ENCODE assay signal across 12 cellular contexts in the genomic region with DNA sequence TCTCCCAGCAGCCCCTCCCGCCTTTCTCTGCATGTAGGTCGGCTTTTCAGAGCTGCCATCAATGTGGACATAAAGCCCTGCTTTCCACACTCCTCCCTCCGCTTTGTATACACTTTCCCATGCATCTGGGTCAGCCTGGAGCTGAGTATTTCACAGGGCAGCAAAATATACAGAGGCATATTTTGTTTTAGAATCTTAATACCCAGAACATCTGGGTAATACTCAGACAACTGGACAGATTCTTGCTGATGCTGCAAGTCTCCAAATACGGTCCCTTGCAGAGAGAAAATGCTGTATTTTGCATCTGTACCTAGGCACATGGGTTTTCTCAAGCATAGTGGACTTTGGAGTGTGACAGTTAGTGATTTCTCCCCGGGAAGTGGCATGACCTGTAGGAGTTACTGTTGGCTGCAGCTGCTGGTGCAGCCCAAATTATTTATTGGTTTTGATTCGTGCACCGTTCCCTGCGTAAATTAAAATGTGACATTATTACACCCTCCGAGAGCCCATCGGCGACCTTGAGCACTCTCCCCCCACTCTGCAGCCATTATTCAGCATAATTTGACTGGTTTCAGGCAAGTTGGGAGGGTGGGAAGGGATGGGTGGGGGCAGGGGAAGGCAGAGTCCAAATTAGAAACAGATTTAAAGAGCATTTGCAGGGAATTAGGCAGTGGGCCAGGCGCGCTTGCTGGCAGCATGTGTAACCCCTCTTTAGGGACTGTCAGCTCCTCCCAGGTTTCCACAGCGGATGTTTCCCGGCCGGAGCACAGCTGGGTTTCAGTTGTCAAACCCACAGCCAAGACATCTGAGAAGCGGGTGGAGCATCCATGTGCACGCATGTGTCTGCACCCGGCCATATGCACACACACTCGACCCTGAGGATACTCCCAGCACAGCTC.
DNase-seq lines count a peak whose midpoint lies in the region; ATAC-seq and TF ChIP-seq lines count a peak whose summit lies in the region.
"Had no signal": no experiment of that assay in that cellular context is flagged by ENCODE, and none has a peak within 500 bp of the region (broad histone marks: within the 10 kb centered on the region; RNA-seq: fewer than 3 reads in every experiment).

No MANE protein-coding gene starts in this region.

- TF ChIP-seq RAD21 in liver (IDR thresholded peaks at IDR 0.05): peak; percentile 39 to 50

- no peaks in the 10 kb centered on the region for H3K9me3 Mint-ChIP-seq in T-helper 1 cell treated with Interleukin-12 subunit alpha and Interleukin-12 subunit beta and Interleukin-4 antibody, amounts not matched to agents 30 μg/mL and 1 μg/mL, for 36 hours
- H3K9me3 Mint-ChIP-seq in type B pancreatic cell: no peaks in the 10 kb centered on the region
- H3K9me3 Mint-ChIP-seq: activated naive CD8-positive, alpha-beta T cell treated with anti-CD3 and anti-CD28 coated beads, Interleukin-2, amount 10 ng/mL, durations not matched to agents 7 days and 5 days; naive thymus-derived CD8-positive, alpha-beta T cell had no signal

- no peak overlapping the region for H3K4me3 Mint-ChIP-seq in T-helper 1 cell treated with Interleukin-12 subunit alpha and Interleukin-12 subunit beta and Interleukin-4 antibody, amounts not matched to agents 30 μg/mL and 1 μg/mL, for 36 hours
- peak overlapping the region; percentile 62 for H3K4me3 Mint-ChIP-seq in type B pancreatic cell
- H3K4me3 Mint-ChIP-seq: activated naive CD8-positive, alpha-beta T cell treated with anti-CD3 and anti-CD28 coated beads, Interleukin-2, amount 10 ng/mL, durations not matched to agents 7 days and 5 days; naive thymus-derived CD8-positive, alpha-beta T cell had no signal

- peaks cover 24% of the 10 kb centered on the region for H3K4me1 Mint-ChIP-seq in T-helper 1 cell treated with Interleukin-12 subunit alpha and Interleukin-12 subunit beta and Interleukin-4 antibody, amounts not matched to agents 30 μg/mL and 1 μg/mL, for 36 hours (ENCODE audit: low read depth)
- peaks cover 66% of the 10 kb centered on the region for H3K4me1 Mint-ChIP-seq in type B pancreatic cell (ENCODE audit: unreplicated experiment)

- peaks cover 2% of the 10 kb centered on the region for H3K36me3 Mint-ChIP-seq in T-helper 1 cell treated with Interleukin-12 subunit alpha and Interleukin-12 subunit beta and Interleukin-4 antibody, amounts not matched to agents 30 μg/mL and 1 μg/mL, for 36 hours (ENCODE audit: low read depth)
- no peaks in the 10 kb centered on the region for H3K36me3 Mint-ChIP-seq in type B pancreatic cell
- H3K36me3 Mint-ChIP-seq: activated naive CD8-positive, alpha-beta T cell treated with anti-CD3 and anti-CD28 coated beads, Interleukin-2, amount 10 ng/mL, durations not matched to agents 7 days and 5 days; naive thymus-derived CD8-positive, alpha-beta T cell had no signal

- H3K27me3 Mint-ChIP-seq in T-helper 1 cell treated with Interleukin-12 subunit alpha and Interleukin-12 subunit beta and Interleukin-4 antibody, amounts not matched to agents 30 μg/mL and 1 μg/mL, for 36 hours (ENCODE audit: low read depth): no peaks in the 10 kb centered on the region
- peaks cover 5% of the 10 kb centered on the region for H3K27me3 Mint-ChIP-seq in type B pancreatic cell

- no peaks in the 10 kb centered on the region for H3K27me3 ChIP-seq in liver (ENCODE audit: control insufficient read depth in 4 of 4, insufficient read depth in 4 of 4, low read length in 3 of 4)

- peak overlapping the region; percentile 76 to 84 for H3K27ac ChIP-seq in liver (ENCODE audit: low read depth in 1 of 2, low read length in 2 of 2)
- H3K27ac ChIP-seq: WERI-Rb-1 had no signal

- no peak overlapping the region for H3K4me3 ChIP-seq in cardiac fibroblast (replicated peaks in 1 of 2; ENCODE audit: low read depth in 2 of 2, low read length in 2 of 2)
- peak overlapping the region; percentile 15 to 53 (median 35) for H3K4me3 ChIP-seq in liver (ENCODE audit: low read depth in 1 of 3, low read length in 3 of 3)

- peaks cover 13 to 51% (median 41%) of the 10 kb centered on the region in 4 donors for H3K4me1 ChIP-seq in liver (ENCODE audit: control insufficient read depth in 4 of 4, insufficient read depth in 4 of 4, low read length in 3 of 4)

- peak overlapping the region; percentile 41 for H3K27ac Mint-ChIP-seq in T-helper 1 cell treated with Interleukin-12 subunit alpha and Interleukin-12 subunit beta and Interleukin-4 antibody, amounts not matched to agents 30 μg/mL and 1 μg/mL, for 36 hours
- H3K27ac Mint-ChIP-seq in type B pancreatic cell: peak overlapping the region; percentile 40
- H3K27ac Mint-ChIP-seq: activated naive CD8-positive, alpha-beta T cell treated with anti-CD3 and anti-CD28 coated beads, Interleukin-2, amount 10 ng/mL, durations not matched to agents 7 days and 5 days had no signal

- ATAC-seq in GM19452 (IDR thresholded peaks at IDR 0.05; ENCODE audit: unreplicated experiment): no peak
- ATAC-seq in HG03520 (IDR thresholded peaks at IDR 0.05; ENCODE audit: unreplicated experiment): no peak
- ATAC-seq: naive thymus-derived CD8-positive, alpha-beta T cell had no signal

- no peaks in the 10 kb centered on the region for H3K9me3 ChIP-seq in liver (ENCODE audit: control insufficient read depth in 4 of 4, low read length in 3 of 4)

- TF ChIP-seq CTCF in cardiac fibroblast (IDR thresholded peaks at IDR 0.05; ENCODE audit: low read depth, low read length) (no peak), liver (IDR thresholded peaks at IDR 0.05; ENCODE audit: low read depth, low read length, missing input control) (no peak), type B pancreatic cell (conservative IDR thresholded peaks at IDR 0.05) (no peak)

- WGBS in liver: 17% methylated on average over 20 of the region's 20 CpGs

- DNase-seq in T-helper 1 cell (no peak), cardiac fibroblast (ENCODE audit: low read depth in 2 of 2) (peak; percentile 54 to 85), type B pancreatic cell (ENCODE audit: extremely low spot score, unreplicated experiment) (no peak), cerebellum (ENCODE audit: low spot score) (no peak)
- DNase-seq: activated naive CD8-positive, alpha-beta T cell treated with anti-CD3 and anti-CD28 coated beads, Interleukin-2, amount 10 ng/mL, durations not matched to agents 7 days and 5 days; foreskin melanocyte; naive thymus-derived CD8-positive, alpha-beta T cell; WERI-Rb-1 had no signal

- H3K36me3 ChIP-seq in liver (ENCODE audit: control insufficient read depth in 4 of 4, insufficient read depth in 3 of 4, low read depth in 1 of 4, low read length in 3 of 4): no peaks in the 10 kb centered on the region
- H3K36me3 ChIP-seq: WERI-Rb-1 had no signal

- H3K9ac ChIP-seq in liver (ENCODE audit: low read depth in 1 of 2, low read length in 2 of 2): peak overlapping the region in 1 of 2 donors; percentile 69

TF ChIP-seq in liver, 16 proteins besides CTCF, POLR2A, EP300 and RAD21 (continues in another document):
- TF ChIP-seq HNF4A (conservative IDR thresholded peaks at IDR 0.05) (peak; percentile 94 to 95), FOXA2 (IDR thresholded peaks at IDR 0.05) (no peak), HNF4G (IDR thresholded peaks at IDR 0.05) (peak; percentile 86), NR2F2 (IDR thresholded peaks at IDR 0.05) (peak; percentile 51), RXRA (IDR thresholded peaks at IDR 0.05) (peak; percentile 74 to 76), GABPA (IDR thresholded peaks at IDR 0.05 in 1 of 2, conservative IDR thresholded peaks at IDR 0.05 in 1 of 2) (peak in 1 of 2 donors; percentile 38), EGR1 (IDR thresholded peaks at IDR 0.05; ENCODE audit: low read depth in 2 of 2) (peak in 1 of 2 donors; percentile 50)
- TF ChIP-seq, protein P1, sequence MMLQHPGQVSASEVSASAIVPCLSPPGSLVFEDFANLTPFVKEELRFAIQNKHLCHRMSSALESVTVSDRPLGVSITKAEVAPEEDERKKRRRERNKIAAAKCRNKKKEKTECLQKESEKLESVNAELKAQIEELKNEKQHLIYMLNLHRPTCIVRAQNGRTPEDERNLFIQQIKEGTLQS (IDR thresholded peaks at IDR 0.05): no peak
- TF ChIP-seq, protein P2, sequence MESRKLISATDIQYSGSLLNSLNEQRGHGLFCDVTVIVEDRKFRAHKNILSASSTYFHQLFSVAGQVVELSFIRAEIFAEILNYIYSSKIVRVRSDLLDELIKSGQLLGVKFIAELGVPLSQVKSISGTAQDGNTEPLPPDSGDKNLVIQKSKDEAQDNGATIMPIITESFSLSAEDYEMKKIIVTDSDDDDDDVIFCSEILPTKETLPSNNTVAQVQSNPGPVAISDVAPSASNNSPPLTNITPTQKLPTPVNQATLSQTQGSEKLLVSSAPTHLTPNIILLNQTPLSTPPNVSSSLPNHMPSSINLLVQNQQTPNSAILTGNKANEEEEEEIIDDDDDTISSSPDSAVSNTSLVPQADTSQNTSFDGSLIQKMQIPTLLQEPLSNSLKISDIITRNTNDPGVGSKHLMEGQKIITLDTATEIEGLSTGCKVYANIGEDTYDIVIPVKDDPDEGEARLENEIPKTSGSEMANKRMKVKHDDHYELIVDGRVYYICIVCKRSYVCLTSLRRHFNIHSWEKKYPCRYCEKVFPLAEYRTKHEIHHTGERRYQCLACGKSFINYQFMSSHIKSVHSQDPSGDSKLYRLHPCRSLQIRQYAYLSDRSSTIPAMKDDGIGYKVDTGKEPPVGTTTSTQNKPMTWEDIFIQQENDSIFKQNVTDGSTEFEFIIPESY (IDR thresholded peaks at IDR 0.05): peak; percentile 50
- TF ChIP-seq, protein P3, sequence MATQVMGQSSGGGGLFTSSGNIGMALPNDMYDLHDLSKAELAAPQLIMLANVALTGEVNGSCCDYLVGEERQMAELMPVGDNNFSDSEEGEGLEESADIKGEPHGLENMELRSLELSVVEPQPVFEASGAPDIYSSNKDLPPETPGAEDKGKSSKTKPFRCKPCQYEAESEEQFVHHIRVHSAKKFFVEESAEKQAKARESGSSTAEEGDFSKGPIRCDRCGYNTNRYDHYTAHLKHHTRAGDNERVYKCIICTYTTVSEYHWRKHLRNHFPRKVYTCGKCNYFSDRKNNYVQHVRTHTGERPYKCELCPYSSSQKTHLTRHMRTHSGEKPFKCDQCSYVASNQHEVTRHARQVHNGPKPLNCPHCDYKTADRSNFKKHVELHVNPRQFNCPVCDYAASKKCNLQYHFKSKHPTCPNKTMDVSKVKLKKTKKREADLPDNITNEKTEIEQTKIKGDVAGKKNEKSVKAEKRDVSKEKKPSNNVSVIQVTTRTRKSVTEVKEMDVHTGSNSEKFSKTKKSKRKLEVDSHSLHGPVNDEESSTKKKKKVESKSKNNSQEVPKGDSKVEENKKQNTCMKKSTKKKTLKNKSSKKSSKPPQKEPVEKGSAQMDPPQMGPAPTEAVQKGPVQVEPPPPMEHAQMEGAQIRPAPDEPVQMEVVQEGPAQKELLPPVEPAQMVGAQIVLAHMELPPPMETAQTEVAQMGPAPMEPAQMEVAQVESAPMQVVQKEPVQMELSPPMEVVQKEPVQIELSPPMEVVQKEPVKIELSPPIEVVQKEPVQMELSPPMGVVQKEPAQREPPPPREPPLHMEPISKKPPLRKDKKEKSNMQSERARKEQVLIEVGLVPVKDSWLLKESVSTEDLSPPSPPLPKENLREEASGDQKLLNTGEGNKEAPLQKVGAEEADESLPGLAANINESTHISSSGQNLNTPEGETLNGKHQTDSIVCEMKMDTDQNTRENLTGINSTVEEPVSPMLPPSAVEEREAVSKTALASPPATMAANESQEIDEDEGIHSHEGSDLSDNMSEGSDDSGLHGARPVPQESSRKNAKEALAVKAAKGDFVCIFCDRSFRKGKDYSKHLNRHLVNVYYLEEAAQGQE (IDR thresholded peaks at IDR 0.05): peak; percentile 23

Comparison
In these comparisons a context has a peak if more than half of its experiments do, and no peak if none do; other contexts are left out.
1. DNase-seq: peak in cardiac fibroblast (2 of 2); none in T-helper 1 cell (0 of 5), type B pancreatic cell (single experiment) and cerebellum (single experiment).
2. H3K4me3 ChIP-seq: peak in liver (3 of 3); none in cardiac fibroblast (0 of 2).